In the genomic region with DNA sequence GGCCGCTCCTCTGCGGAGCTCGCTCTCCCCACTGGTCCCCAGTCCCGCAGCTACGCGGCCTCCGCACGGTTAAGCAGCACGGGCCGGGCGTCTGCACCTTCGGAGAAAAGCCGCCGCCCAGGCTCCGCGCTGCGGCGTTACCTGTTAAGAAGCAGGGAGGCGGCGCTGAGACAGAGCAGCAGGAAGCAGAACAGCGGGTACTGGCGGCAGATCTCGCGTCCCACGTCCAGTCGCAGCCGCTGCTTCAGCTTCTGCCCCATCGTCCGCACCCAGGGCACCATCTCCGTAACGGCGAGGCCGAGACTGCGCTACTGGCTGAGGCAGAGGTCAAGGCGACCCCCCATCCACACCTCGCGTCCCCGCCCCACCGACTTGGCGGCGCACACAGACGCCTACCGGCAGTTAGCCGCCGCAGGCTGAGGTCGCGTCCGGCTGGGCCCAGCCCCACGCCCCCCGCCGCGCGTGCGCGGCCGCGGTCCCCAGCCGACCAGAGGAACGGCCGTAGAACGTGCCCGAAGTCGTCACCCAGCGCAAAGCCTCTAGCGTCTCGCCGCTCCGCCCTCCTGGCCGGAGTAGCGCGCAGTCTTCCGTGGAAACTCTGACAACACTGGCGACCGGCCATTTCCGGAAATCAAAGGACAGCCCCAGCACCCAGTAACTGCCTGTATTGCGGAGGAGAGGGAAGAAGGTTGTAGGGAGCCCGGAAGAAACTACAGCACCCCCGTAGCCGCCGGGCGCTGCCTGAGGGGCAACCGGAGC, we compare ENCODE assay signal across 1 cellular context.
TF ChIP-seq lines count a peak whose summit lies in the region.

A gene with protein sequence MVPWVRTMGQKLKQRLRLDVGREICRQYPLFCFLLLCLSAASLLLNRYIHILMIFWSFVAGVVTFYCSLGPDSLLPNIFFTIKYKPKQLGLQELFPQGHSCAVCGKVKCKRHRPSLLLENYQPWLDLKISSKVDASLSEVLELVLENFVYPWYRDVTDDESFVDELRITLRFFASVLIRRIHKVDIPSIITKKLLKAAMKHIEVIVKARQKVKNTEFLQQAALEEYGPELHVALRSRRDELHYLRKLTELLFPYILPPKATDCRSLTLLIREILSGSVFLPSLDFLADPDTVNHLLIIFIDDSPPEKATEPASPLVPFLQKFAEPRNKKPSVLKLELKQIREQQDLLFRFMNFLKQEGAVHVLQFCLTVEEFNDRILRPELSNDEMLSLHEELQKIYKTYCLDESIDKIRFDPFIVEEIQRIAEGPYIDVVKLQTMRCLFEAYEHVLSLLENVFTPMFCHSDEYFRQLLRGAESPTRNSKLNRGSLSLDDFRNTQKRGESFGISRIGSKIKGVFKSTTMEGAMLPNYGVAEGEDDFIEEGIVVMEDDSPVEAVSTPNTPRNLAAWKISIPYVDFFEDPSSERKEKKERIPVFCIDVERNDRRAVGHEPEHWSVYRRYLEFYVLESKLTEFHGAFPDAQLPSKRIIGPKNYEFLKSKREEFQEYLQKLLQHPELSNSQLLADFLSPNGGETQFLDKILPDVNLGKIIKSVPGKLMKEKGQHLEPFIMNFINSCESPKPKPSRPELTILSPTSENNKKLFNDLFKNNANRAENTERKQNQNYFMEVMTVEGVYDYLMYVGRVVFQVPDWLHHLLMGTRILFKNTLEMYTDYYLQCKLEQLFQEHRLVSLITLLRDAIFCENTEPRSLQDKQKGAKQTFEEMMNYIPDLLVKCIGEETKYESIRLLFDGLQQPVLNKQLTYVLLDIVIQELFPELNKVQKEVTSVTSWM (minus strand): TSS at position 421 of the 759 bp plus-strand sequence. CDS start 140 bp downstream, at position 281.

TF ChIP-seq in IMR-90, 13 proteins besides CTCF, POLR2A, EP300 and RAD21:
- TF ChIP-seq MXI1 (IDR thresholded peaks at IDR 0.05; ENCODE audit: borderline replicate concordance, low read depth, low read length) (peak; percentile 79; the same call in 1 of the 2 replicates), RFX5 (IDR thresholded peaks at IDR 0.05; ENCODE audit: low read depth, low read length) (no peak), MAZ (IDR thresholded peaks at IDR 0.05; ENCODE audit: borderline replicate concordance, low read depth, low read length) (peak; percentile 56; the same call in 1 of the 2 replicates), BHLHE40 (IDR thresholded peaks at IDR 0.05; ENCODE audit: low read depth, low read length) (peak; percentile 95), NFE2L2 (IDR thresholded peaks at IDR 0.05; ENCODE audit: low read depth, low read length) (0 out of 2 replicates have a peak, but pooled peaks have one; percentile 12), CHD1 (IDR thresholded peaks at IDR 0.05; ENCODE audit: low read depth, low read length) (no peak)
- TF ChIP-seq, protein P1, sequence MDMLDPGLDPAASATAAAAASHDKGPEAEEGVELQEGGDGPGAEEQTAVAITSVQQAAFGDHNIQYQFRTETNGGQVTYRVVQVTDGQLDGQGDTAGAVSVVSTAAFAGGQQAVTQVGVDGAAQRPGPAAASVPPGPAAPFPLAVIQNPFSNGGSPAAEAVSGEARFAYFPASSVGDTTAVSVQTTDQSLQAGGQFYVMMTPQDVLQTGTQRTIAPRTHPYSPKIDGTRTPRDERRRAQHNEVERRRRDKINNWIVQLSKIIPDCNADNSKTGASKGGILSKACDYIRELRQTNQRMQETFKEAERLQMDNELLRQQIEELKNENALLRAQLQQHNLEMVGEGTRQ (IDR thresholded peaks at IDR 0.05; ENCODE audit: low read depth, low read length): peak; percentile 29; the same call in 1 of the 2 replicates
- TF ChIP-seq, protein P2, sequence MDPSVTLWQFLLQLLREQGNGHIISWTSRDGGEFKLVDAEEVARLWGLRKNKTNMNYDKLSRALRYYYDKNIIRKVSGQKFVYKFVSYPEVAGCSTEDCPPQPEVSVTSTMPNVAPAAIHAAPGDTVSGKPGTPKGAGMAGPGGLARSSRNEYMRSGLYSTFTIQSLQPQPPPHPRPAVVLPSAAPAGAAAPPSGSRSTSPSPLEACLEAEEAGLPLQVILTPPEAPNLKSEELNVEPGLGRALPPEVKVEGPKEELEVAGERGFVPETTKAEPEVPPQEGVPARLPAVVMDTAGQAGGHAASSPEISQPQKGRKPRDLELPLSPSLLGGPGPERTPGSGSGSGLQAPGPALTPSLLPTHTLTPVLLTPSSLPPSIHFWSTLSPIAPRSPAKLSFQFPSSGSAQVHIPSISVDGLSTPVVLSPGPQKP (IDR thresholded peaks at IDR 0.05; ENCODE audit: borderline replicate concordance, low read depth, low read length): no peak
TF ChIP-seq in IMR-90: peak in this region for 5.
